In the genomic region with DNA sequence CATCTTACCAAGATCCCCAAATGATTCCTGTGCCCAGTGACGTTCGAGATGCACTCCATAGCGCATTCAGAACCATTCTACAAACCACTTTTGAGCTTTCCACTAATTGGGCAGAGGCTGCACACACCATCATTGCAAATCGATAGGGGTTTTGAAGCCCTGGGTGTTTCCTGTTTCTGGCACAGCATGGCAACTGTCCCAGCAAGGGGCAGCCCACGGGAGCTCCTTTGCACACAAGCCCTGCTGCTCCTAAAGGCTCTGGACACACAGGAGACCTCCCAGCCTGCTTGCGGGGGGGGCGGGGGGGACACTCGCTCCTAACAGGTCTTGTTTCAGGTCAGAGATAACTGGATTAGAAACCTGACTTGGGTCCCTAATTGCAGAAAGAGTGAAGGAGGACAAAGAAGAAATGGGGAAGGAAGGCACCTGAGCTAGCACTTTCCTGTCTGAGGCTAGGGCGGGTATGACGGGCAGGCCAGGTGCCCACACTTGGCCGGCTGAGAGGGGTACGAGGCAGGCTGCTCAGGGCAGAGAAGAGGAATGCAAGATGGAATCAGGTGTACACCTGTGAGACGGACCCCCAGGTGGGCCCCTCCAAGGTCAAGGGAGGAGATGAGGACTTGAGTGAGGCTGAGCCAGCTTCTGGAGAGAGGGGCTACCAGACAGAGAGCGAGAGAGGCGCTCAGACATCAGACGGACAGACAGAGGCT, we compare ENCODE assay signal across 2 cellular contexts.
TF ChIP-seq lines count a peak whose summit lies in the region.

No MANE protein-coding gene starts in this region.

TF ChIP-seq in liver, 16 proteins besides CTCF, POLR2A, EP300 and RAD21:
- TF ChIP-seq HNF4A (conservative IDR thresholded peaks at IDR 0.05) (no peak), YY1 (IDR thresholded peaks at IDR 0.05) (peak; percentile 48), TAF1 (conservative IDR thresholded peaks at IDR 0.05) (peak; percentile 51)
- TF ChIP-seq, protein P1, sequence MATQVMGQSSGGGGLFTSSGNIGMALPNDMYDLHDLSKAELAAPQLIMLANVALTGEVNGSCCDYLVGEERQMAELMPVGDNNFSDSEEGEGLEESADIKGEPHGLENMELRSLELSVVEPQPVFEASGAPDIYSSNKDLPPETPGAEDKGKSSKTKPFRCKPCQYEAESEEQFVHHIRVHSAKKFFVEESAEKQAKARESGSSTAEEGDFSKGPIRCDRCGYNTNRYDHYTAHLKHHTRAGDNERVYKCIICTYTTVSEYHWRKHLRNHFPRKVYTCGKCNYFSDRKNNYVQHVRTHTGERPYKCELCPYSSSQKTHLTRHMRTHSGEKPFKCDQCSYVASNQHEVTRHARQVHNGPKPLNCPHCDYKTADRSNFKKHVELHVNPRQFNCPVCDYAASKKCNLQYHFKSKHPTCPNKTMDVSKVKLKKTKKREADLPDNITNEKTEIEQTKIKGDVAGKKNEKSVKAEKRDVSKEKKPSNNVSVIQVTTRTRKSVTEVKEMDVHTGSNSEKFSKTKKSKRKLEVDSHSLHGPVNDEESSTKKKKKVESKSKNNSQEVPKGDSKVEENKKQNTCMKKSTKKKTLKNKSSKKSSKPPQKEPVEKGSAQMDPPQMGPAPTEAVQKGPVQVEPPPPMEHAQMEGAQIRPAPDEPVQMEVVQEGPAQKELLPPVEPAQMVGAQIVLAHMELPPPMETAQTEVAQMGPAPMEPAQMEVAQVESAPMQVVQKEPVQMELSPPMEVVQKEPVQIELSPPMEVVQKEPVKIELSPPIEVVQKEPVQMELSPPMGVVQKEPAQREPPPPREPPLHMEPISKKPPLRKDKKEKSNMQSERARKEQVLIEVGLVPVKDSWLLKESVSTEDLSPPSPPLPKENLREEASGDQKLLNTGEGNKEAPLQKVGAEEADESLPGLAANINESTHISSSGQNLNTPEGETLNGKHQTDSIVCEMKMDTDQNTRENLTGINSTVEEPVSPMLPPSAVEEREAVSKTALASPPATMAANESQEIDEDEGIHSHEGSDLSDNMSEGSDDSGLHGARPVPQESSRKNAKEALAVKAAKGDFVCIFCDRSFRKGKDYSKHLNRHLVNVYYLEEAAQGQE (IDR thresholded peaks at IDR 0.05), result peak; percentile 38

TF ChIP-seq in HepG2, 621 proteins besides CTCF, POLR2A, EP300 and RAD21:
- TF ChIP-seq, protein P2, sequence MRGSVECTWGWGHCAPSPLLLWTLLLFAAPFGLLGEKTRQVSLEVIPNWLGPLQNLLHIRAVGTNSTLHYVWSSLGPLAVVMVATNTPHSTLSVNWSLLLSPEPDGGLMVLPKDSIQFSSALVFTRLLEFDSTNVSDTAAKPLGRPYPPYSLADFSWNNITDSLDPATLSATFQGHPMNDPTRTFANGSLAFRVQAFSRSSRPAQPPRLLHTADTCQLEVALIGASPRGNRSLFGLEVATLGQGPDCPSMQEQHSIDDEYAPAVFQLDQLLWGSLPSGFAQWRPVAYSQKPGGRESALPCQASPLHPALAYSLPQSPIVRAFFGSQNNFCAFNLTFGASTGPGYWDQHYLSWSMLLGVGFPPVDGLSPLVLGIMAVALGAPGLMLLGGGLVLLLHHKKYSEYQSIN (CRISPR knock-in tag; IDR thresholded peaks at IDR 0.05; ENCODE audit: borderline replicate concordance), result no peak
- TF ChIP-seq, protein P3, sequence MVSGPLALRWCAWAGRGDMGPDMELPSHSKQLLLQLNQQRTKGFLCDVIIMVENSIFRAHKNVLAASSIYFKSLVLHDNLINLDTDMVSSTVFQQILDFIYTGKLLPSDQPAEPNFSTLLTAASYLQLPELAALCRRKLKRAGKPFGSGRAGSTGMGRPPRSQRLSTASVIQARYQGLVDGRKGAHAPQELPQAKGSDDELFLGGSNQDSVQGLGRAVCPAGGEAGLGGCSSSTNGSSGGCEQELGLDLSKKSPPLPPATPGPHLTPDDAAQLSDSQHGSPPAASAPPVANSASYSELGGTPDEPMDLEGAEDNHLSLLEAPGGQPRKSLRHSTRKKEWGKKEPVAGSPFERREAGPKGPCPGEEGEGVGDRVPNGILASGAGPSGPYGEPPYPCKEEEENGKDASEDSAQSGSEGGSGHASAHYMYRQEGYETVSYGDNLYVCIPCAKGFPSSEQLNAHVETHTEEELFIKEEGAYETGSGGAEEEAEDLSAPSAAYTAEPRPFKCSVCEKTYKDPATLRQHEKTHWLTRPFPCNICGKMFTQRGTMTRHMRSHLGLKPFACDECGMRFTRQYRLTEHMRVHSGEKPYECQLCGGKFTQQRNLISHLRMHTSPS (CRISPR knock-in tag; IDR thresholded peaks at IDR 0.05; ENCODE audit: low read depth), result no peak
- no peak for TF ChIP-seq TCF12 (IDR thresholded peaks at IDR 0.05)
- TF ChIP-seq TCF12 (CRISPR knock-in tag; IDR thresholded peaks at IDR 0.05), result no peak
- no peak for TF ChIP-seq ZKSCAN5 (CRISPR knock-in tag; IDR thresholded peaks at IDR 0.05)
- no peak for TF ChIP-seq CREB1 (IDR thresholded peaks at IDR 0.05)
- no peak for TF ChIP-seq CREB1 (CRISPR knock-in tag; IDR thresholded peaks at IDR 0.05)
- no peak for TF ChIP-seq AGO2 (optimal IDR thresholded peaks at IDR 0.05; ENCODE audit: low read depth, low read length)
- no peak for TF ChIP-seq ZNF484 (CRISPR knock-in tag; IDR thresholded peaks at IDR 0.05; ENCODE audit: borderline replicate concordance, low read depth)
- no peak for TF ChIP-seq ONECUT2 (CRISPR knock-in tag; IDR thresholded peaks at IDR 0.05)
- TF ChIP-seq HDAC1 (CRISPR knock-in tag; IDR thresholded peaks at IDR 0.05), result no peak
- TF ChIP-seq ZNF703 (CRISPR knock-in tag; IDR thresholded peaks at IDR 0.05; ENCODE audit: borderline replicate concordance), result no peak
- no peak for TF ChIP-seq ZNF660 (CRISPR knock-in tag; IDR thresholded peaks at IDR 0.05; ENCODE audit: borderline replicate concordance, low read depth)
- TF ChIP-seq, protein P4, sequence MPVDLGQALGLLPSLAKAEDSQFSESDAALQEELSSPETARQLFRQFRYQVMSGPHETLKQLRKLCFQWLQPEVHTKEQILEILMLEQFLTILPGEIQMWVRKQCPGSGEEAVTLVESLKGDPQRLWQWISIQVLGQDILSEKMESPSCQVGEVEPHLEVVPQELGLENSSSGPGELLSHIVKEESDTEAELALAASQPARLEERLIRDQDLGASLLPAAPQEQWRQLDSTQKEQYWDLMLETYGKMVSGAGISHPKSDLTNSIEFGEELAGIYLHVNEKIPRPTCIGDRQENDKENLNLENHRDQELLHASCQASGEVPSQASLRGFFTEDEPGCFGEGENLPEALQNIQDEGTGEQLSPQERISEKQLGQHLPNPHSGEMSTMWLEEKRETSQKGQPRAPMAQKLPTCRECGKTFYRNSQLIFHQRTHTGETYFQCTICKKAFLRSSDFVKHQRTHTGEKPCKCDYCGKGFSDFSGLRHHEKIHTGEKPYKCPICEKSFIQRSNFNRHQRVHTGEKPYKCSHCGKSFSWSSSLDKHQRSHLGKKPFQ (CRISPR knock-in tag; IDR thresholded peaks at IDR 0.05; ENCODE audit: insufficient replicate concordance), result no peak
- TF ChIP-seq, protein P5, sequence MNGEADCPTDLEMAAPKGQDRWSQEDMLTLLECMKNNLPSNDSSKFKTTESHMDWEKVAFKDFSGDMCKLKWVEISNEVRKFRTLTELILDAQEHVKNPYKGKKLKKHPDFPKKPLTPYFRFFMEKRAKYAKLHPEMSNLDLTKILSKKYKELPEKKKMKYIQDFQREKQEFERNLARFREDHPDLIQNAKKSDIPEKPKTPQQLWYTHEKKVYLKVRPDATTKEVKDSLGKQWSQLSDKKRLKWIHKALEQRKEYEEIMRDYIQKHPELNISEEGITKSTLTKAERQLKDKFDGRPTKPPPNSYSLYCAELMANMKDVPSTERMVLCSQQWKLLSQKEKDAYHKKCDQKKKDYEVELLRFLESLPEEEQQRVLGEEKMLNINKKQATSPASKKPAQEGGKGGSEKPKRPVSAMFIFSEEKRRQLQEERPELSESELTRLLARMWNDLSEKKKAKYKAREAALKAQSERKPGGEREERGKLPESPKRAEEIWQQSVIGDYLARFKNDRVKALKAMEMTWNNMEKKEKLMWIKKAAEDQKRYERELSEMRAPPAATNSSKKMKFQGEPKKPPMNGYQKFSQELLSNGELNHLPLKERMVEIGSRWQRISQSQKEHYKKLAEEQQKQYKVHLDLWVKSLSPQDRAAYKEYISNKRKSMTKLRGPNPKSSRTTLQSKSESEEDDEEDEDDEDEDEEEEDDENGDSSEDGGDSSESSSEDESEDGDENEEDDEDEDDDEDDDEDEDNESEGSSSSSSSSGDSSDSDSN (CRISPR knock-in tag; IDR thresholded peaks at IDR 0.05), result no peak
- no peak for TF ChIP-seq SRSF4 (IDR thresholded peaks at IDR 0.05; ENCODE audit: low read depth, low read length, poor library complexity, severe bottlenecking)
- TF ChIP-seq, protein P6, sequence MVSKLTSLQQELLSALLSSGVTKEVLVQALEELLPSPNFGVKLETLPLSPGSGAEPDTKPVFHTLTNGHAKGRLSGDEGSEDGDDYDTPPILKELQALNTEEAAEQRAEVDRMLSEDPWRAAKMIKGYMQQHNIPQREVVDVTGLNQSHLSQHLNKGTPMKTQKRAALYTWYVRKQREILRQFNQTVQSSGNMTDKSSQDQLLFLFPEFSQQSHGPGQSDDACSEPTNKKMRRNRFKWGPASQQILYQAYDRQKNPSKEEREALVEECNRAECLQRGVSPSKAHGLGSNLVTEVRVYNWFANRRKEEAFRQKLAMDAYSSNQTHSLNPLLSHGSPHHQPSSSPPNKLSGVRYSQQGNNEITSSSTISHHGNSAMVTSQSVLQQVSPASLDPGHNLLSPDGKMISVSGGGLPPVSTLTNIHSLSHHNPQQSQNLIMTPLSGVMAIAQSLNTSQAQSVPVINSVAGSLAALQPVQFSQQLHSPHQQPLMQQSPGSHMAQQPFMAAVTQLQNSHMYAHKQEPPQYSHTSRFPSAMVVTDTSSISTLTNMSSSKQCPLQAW (CRISPR knock-in tag; IDR thresholded peaks at IDR 0.05), result no peak
- TF ChIP-seq ZBTB20 (CRISPR knock-in tag; IDR thresholded peaks at IDR 0.05; ENCODE audit: borderline replicate concordance, low read depth), result no peak
- TF ChIP-seq, protein P7, sequence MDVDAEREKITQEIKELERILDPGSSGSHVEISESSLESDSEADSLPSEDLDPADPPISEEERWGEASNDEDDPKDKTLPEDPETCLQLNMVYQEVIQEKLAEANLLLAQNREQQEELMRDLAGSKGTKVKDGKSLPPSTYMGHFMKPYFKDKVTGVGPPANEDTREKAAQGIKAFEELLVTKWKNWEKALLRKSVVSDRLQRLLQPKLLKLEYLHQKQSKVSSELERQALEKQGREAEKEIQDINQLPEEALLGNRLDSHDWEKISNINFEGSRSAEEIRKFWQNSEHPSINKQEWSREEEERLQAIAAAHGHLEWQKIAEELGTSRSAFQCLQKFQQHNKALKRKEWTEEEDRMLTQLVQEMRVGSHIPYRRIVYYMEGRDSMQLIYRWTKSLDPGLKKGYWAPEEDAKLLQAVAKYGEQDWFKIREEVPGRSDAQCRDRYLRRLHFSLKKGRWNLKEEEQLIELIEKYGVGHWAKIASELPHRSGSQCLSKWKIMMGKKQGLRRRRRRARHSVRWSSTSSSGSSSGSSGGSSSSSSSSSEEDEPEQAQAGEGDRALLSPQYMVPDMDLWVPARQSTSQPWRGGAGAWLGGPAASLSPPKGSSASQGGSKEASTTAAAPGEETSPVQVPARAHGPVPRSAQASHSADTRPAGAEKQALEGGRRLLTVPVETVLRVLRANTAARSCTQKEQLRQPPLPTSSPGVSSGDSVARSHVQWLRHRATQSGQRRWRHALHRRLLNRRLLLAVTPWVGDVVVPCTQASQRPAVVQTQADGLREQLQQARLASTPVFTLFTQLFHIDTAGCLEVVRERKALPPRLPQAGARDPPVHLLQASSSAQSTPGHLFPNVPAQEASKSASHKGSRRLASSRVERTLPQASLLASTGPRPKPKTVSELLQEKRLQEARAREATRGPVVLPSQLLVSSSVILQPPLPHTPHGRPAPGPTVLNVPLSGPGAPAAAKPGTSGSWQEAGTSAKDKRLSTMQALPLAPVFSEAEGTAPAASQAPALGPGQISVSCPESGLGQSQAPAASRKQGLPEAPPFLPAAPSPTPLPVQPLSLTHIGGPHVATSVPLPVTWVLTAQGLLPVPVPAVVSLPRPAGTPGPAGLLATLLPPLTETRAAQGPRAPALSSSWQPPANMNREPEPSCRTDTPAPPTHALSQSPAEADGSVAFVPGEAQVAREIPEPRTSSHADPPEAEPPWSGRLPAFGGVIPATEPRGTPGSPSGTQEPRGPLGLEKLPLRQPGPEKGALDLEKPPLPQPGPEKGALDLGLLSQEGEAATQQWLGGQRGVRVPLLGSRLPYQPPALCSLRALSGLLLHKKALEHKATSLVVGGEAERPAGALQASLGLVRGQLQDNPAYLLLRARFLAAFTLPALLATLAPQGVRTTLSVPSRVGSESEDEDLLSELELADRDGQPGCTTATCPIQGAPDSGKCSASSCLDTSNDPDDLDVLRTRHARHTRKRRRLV (CRISPR knock-in tag; IDR thresholded peaks at IDR 0.05), result no peak
